21 cellular contexts compared by ENCODE assay signal in genomic region chr2:169736902-169737301, GRCh38. TPM values are rescaled to one million over a fixed set of nuclear protein-coding genes. Genes with fewer than 3 reads are reported as not detected.
DNase-seq lines count a peak whose midpoint lies in the region; ATAC-seq and TF ChIP-seq lines count a peak whose summit lies in the region.
"Had no signal": no experiment of that assay in that cellular context is flagged by ENCODE, and none has a peak within 500 bp of the region (broad histone marks: within the 10 kb centered on the region; RNA-seq: fewer than 3 reads in every experiment).

No MANE protein-coding gene starts in this region.

- H3K4me2 ChIP-seq in PC-3 (ENCODE audit: low read length) (peak overlapping the region; percentile 44), neural progenitor cell (peak overlapping the region; percentile 100), trophoblast cell (ENCODE audit: low read length) (no peak overlapping the region)

- no peaks in the 10 kb centered on the region for H3K9me2 ChIP-seq in PC-3 (replicated peaks; ENCODE audit: low read length)

- H3K4me3 ChIP-seq in PC-3 (ENCODE audit: low read length): peak overlapping the region; percentile 23; the same call in 1 of the 2 replicates
- peak overlapping the region in 3 of 4 donors; percentile 24 to 46 (median 45) for H3K4me3 ChIP-seq in esophagus squamous epithelium
- peak overlapping the region; percentile 94 for H3K4me3 ChIP-seq in neural progenitor cell
- H3K4me3 ChIP-seq in trophoblast cell (ENCODE audit: low read depth, low read length): no peak overlapping the region
- H3K4me3 ChIP-seq: GM23248, MG63 had no signal

- no peak overlapping the region for H3K27ac ChIP-seq in PC-3 (ENCODE audit: low read length)
- H3K27ac ChIP-seq in esophagus squamous epithelium: peak overlapping the region in 1 of 4 donors; percentile 14
- no peak overlapping the region for H3K27ac ChIP-seq in neural progenitor cell
- H3K27ac ChIP-seq in trophoblast cell (ENCODE audit: low read depth, low read length): no peak overlapping the region
- H3K27ac ChIP-seq: GM23248 had no signal

- H4K20me1 ChIP-seq in PC-3 (ENCODE audit: low read length) (no peaks in the 10 kb centered on the region), neural progenitor cell (ENCODE audit: low read depth) (peaks cover 59% of the 10 kb centered on the region)

- H3K18ac ChIP-seq in trophoblast cell (ENCODE audit: low read length): no peak overlapping the region

- H3K9ac ChIP-seq in PC-3 (ENCODE audit: low read length) (no peak overlapping the region), neural progenitor cell (no peak overlapping the region), trophoblast cell (ENCODE audit: low read length) (no peak overlapping the region)
- H3K9ac ChIP-seq: GM23248 had no signal

- intact Hi-C loops in PC-3 (cut with micrococcal nuclease): no loop called here
- intact Hi-C loops in esophagus squamous epithelium (cut with DNase I): no loop called here

- no peak overlapping the region for H2AK5ac ChIP-seq in trophoblast cell (ENCODE audit: low read length)

- H3K36me3 Mint-ChIP-seq in neural progenitor cell: peaks cover 29% of the 10 kb centered on the region
- no peaks in the 10 kb centered on the region for H3K36me3 Mint-ChIP-seq in T-helper 2 cell treated with Interferon-gamma antibody and Interleukin-4, amounts not matched to agents 5 μg/mL and 100 μg/mL, for 36 hours (ENCODE audit: low read depth)

- no peak overlapping the region for H3K4ac ChIP-seq in trophoblast cell (ENCODE audit: low read depth, low read length)

- BruUV-seq in PC-3 (replicated peaks; lab: Mats Ljungman, UMichigan): no TSS peak

- ATAC-seq in PC-3: no peak

- H3F3A ChIP-seq in PC-3 (ENCODE audit: low read length, unreplicated experiment) (no peaks in the 10 kb centered on the region), neural progenitor cell (ENCODE audit: low read depth) (peaks cover 19% of the 10 kb centered on the region)

- no peak overlapping the region for H2BK120ac ChIP-seq in trophoblast cell (ENCODE audit: insufficient read depth, low read length, poor library complexity)

- H3K27ac Mint-ChIP-seq in neural progenitor cell: peak overlapping the region; percentile 22
- no peak overlapping the region for H3K27ac Mint-ChIP-seq in T-helper 2 cell treated with Interferon-gamma antibody and Interleukin-4, amounts not matched to agents 5 μg/mL and 100 μg/mL, for 36 hours
- H3K27ac Mint-ChIP-seq: stimulated activated naive CD8-positive, alpha-beta T cell treated with anti-CD3 and anti-CD28 coated beads, Interleukin-15, Interleukin-2, amounts not matched to agents 100 ng/mL and 50 ng/mL, for 24 hours had no signal

- no peaks in the 10 kb centered on the region for H3K9me3 Mint-ChIP-seq in neural progenitor cell
- H3K9me3 Mint-ChIP-seq in T-helper 2 cell treated with Interferon-gamma antibody and Interleukin-4, amounts not matched to agents 5 μg/mL and 100 μg/mL, for 36 hours: no peaks in the 10 kb centered on the region
- H3K9me3 Mint-ChIP-seq: stimulated activated naive CD8-positive, alpha-beta T cell treated with anti-CD3 and anti-CD28 coated beads, Interleukin-15, Interleukin-2, amounts not matched to agents 100 ng/mL and 50 ng/mL, for 24 hours had no signal

- H3K79me1 ChIP-seq in trophoblast cell (ENCODE audit: low read length): peaks cover 2% of the 10 kb centered on the region

- H3K79me2 ChIP-seq in PC-3 (ENCODE audit: low read length): peaks cover 27% of the 10 kb centered on the region
- H3K79me2 ChIP-seq in neural progenitor cell (ENCODE audit: low read depth): peaks cover 73% of the 10 kb centered on the region
- H3K79me2 ChIP-seq in trophoblast cell (ENCODE audit: control insufficient read depth, insufficient read depth, low read length, poor library complexity): peaks cover 2% of the 10 kb centered on the region

- H3K27me3 Mint-ChIP-seq in neural progenitor cell (ENCODE audit: insufficient read depth, low read depth): peaks cover 4% of the 10 kb centered on the region
- peaks cover 34% of the 10 kb centered on the region for H3K27me3 Mint-ChIP-seq in T-helper 2 cell treated with Interferon-gamma antibody and Interleukin-4, amounts not matched to agents 5 μg/mL and 100 μg/mL, for 36 hours (ENCODE audit: low read depth)

- CTCF ChIA-PET in PC-3 (lab: Charles Lee): no interaction called here

- WGBS in esophagus squamous epithelium, 2 donors: 78 to 79% methylated on average over 5 of the region's 5 CpGs
- no CpG with 5 or more reads among the region's 5 CpGs for WGBS in trophoblast cell (ENCODE audit: extremely low coverage, insufficient coverage, insufficient read length)

- no peak overlapping the region for H2BK5ac ChIP-seq in trophoblast cell (ENCODE audit: low read depth, low read length, poor library complexity)

- no peak overlapping the region for H2BK12ac ChIP-seq in trophoblast cell (ENCODE audit: low read length)

- H3K36me3 ChIP-seq in PC-3 (ENCODE audit: low read depth, low read length) (no peaks in the 10 kb centered on the region), esophagus squamous epithelium (no peaks in the 10 kb centered on the region), neural progenitor cell (peaks cover 7% of the 10 kb centered on the region), trophoblast cell (ENCODE audit: control insufficient read depth in 1 of 2, insufficient read depth in 2 of 2, low read length in 2 of 2) (peaks cover 0 to 1% of the 10 kb centered on the region in 2 experiments)
- H3K36me3 ChIP-seq: MG63, Peyer's patch had no signal

- H3K4me3 Mint-ChIP-seq in neural progenitor cell: peak overlapping the region; percentile 59
- H3K4me3 Mint-ChIP-seq in T-helper 2 cell treated with Interferon-gamma antibody and Interleukin-4, amounts not matched to agents 5 μg/mL and 100 μg/mL, for 36 hours: no peak overlapping the region
- H3K4me3 Mint-ChIP-seq: stimulated activated naive CD8-positive, alpha-beta T cell treated with anti-CD3 and anti-CD28 coated beads, Interleukin-15, Interleukin-2, amounts not matched to agents 100 ng/mL and 50 ng/mL, for 24 hours had no signal

- H4K91ac ChIP-seq in trophoblast cell (ENCODE audit: low read depth, low read length): no peak overlapping the region

- H4K8ac ChIP-seq in trophoblast cell (ENCODE audit: low read depth, low read length): no peak overlapping the region

- POLR2A ChIA-PET in PC-3 (lab: Charles Lee; ENCODE audit: unreplicated experiment): no interaction called here

- TF ChIP-seq POLR2A in esophagus squamous epithelium (IDR thresholded peaks at IDR 0.05): no peak

- H3K9me3 ChIP-seq in PC-3 (ENCODE audit: low read length): no peaks in the 10 kb centered on the region
- no peaks in the 10 kb centered on the region for H3K9me3 ChIP-seq in esophagus squamous epithelium
- no peaks in the 10 kb centered on the region for H3K9me3 ChIP-seq in neural progenitor cell (ENCODE audit: low read depth)
- H3K9me3 ChIP-seq in trophoblast cell (ENCODE audit: insufficient read depth, low read depth, low read length): no peaks in the 10 kb centered on the region
- H3K9me3 ChIP-seq: MG63, Peyer's patch had no signal

- H3K4me1 ChIP-seq in PC-3 (ENCODE audit: insufficient read depth, low read length): peaks cover 21% of the 10 kb centered on the region
- peaks cover 0 to 20% (median 7%) of the 10 kb centered on the region in 3 donors for H3K4me1 ChIP-seq in esophagus squamous epithelium
- peaks cover 28% of the 10 kb centered on the region for H3K4me1 ChIP-seq in neural progenitor cell
- H3K4me1 ChIP-seq in trophoblast cell (ENCODE audit: control insufficient read depth in 1 of 2, insufficient read depth in 2 of 2, low read length in 2 of 2): peaks cover 2% of the 10 kb centered on the region in 2 experiments

- peaks cover 39% of the 10 kb centered on the region for H3K4me1 Mint-ChIP-seq in neural progenitor cell
- peaks cover 11% of the 10 kb centered on the region for H3K4me1 Mint-ChIP-seq in T-helper 2 cell treated with Interferon-gamma antibody and Interleukin-4, amounts not matched to agents 5 μg/mL and 100 μg/mL, for 36 hours (ENCODE audit: low read depth)

- TF ChIP-seq CTCF in PC-3 (conservative IDR thresholded peaks at IDR 0.05; ENCODE audit: low read depth, low read length): no peak
- TF ChIP-seq CTCF in esophagus squamous epithelium (IDR thresholded peaks at IDR 0.05): no peak
- no peak for TF ChIP-seq CTCF in neural progenitor cell (IDR thresholded peaks at IDR 0.05)

- H2AFZ ChIP-seq in PC-3 (ENCODE audit: low read length): no peak overlapping the region
- no peak overlapping the region for H2AFZ ChIP-seq in neural progenitor cell (replicated peaks)
- H2AFZ ChIP-seq in trophoblast cell (ENCODE audit: insufficient read depth, low read length, poor library complexity): no peak overlapping the region
- H2AFZ ChIP-seq: GM23248 had no signal

- no peak overlapping the region for H3K14ac ChIP-seq in trophoblast cell (ENCODE audit: low read length)

- H4K12ac ChIP-seq in trophoblast cell (ENCODE audit: low read depth, low read length): no peak overlapping the region

- peak; percentile 48 for DNase-seq in ELF-1 (ENCODE audit: low read depth, low spot score)
- DNase-seq in PC-3: no peak
- DNase-seq in esophagus squamous epithelium (lab: John Stamatoyannopoulos, UW): no peak
- no peak for DNase-seq in neural progenitor cell (ENCODE audit: low spot score)
- DNase-seq in activated naive CD4-positive, alpha-beta T cell treated with anti-CD3 and anti-CD28 coated beads, Interleukin-2, amount 50 U/mL, for 16 hours: no peak
- no peak for DNase-seq in NCI-H446 treated with DMSO at 0.1 percent for 48 hours (lab: John Stamatoyannopoulos, UW)
- no peak for DNase-seq in trophoblast cell
- DNase-seq in T-helper 2 cell treated with Interferon-gamma antibody and Interleukin-4, amounts not matched to agents 5 μg/mL and 100 μg/mL, for 36 hours (ENCODE audit: low spot score): no peak
- DNase-seq: activated CD4-positive, alpha-beta T cell treated with anti-CD3 and anti-CD28 coated beads, Interleukin-2, amount 50 U/mL, for 48 hours; activated gamma-delta T cell; caudate nucleus; EL; erythroblast; GM23248; MG63; NCI-H345; Peyer's patch had no signal

- H3K27me3 ChIP-seq in PC-3 (ENCODE audit: low read length): no peaks in the 10 kb centered on the region
- H3K27me3 ChIP-seq in esophagus squamous epithelium: peaks cover 0 to 5% (median 0%) of the 10 kb centered on the region in 4 donors
- H3K27me3 ChIP-seq in neural progenitor cell: peaks cover 13% of the 10 kb centered on the region
- no peaks in the 10 kb centered on the region for H3K27me3 ChIP-seq in trophoblast cell (ENCODE audit: insufficient read depth, low read length)
- H3K27me3 ChIP-seq: MG63, Peyer's patch had no signal

- H3K23ac ChIP-seq in trophoblast cell (ENCODE audit: low read length): no peak overlapping the region

RNA-seq across cellular contexts. Expression of gene KLHL23, which starts 3.3 kb away (rescaled TPM):
- total RNA-seq in PC-3 (2014; rRNA removed) (13.6 and 15.3 TPM in 2 replicates), esophagus squamous epithelium (10 to 100 TPM in 1 of 4 donors, 1 to 10 TPM in 3; 1.3 to 11.3 (median 4.1) TPM), neural progenitor cell (ENCODE audit: low replicate concordance) (72.4 and 107 TPM in 2 replicates)
- polyA plus RNA-seq in trophoblast cell (2013): 6.9 and 7.2 TPM in 2 replicates

RNA-seq across cellular contexts. Expression of gene PHOSPHO2, which starts 42.6 kb away (rescaled TPM):
- total RNA-seq in PC-3 (2014; rRNA removed) (5.0 and 5.9 TPM in 2 replicates), esophagus squamous epithelium (1 to 10 TPM; 1.9 to 4.6 (median 3.3) TPM), neural progenitor cell (ENCODE audit: low replicate concordance) (9.2 and 16.8 TPM in 2 replicates)
- 1.9 TPM in 2 replicates for polyA plus RNA-seq in trophoblast cell (2013)

RNA-seq across cellular contexts. Expression of gene CFAP210, which starts 42.7 kb away (rescaled TPM):
- total RNA-seq in PC-3 (2014; rRNA removed) (not detected in 2 replicates), esophagus squamous epithelium (not detected), neural progenitor cell (ENCODE audit: low replicate concordance) (1.2 and 2.5 TPM in 2 replicates)
- 0.07 and 0.15 TPM in 2 replicates for polyA plus RNA-seq in trophoblast cell (2013)
- total RNA-seq: GM23248; myocyte; Peyer's patch; T-helper 2 cell treated with Interferon-gamma antibody and Interleukin-4, amounts not matched to agents 100 ng/mL and 5 ng/mL, for 36 hours had no signal
- polyA plus RNA-seq: BJ had no signal
